Comparison of ENCODE assay signal across 1 cellular context in genomic region chr10:129899564-129899862, GRCh38.
TF ChIP-seq lines count a peak whose summit lies in the region.

No MANE protein-coding gene starts in this region.

TF ChIP-seq in WTC11, 78 proteins besides CTCF, POLR2A, EP300 and RAD21 (continued from another document):
- TF ChIP-seq ARID4B (CRISPR knock-in tag; IDR thresholded peaks at IDR 0.05; ENCODE audit: borderline replicate concordance): no peak
- no peak for TF ChIP-seq ZNF138 (CRISPR knock-in tag; conservative IDR thresholded peaks at IDR 0.05)
- TF ChIP-seq ZNF425 (CRISPR knock-in tag; conservative IDR thresholded peaks at IDR 0.05): no peak
- TF ChIP-seq ETV6 (CRISPR knock-in tag; IDR thresholded peaks at IDR 0.05): no peak
- no peak for TF ChIP-seq AR (CRISPR knock-in tag; IDR thresholded peaks at IDR 0.05)
- TF ChIP-seq GRHL2 (CRISPR knock-in tag; IDR thresholded peaks at IDR 0.05; ENCODE audit: insufficient replicate concordance, severe bottlenecking): no peak
- TF ChIP-seq FOXJ3 (CRISPR knock-in tag; IDR thresholded peaks at IDR 0.05; ENCODE audit: borderline replicate concordance): no peak
- TF ChIP-seq GTF2I (CRISPR knock-in tag; conservative IDR thresholded peaks at IDR 0.05): no peak
- no peak for TF ChIP-seq ERG (CRISPR knock-in tag; IDR thresholded peaks at IDR 0.05)
- no peak for TF ChIP-seq NFYB (CRISPR knock-in tag; conservative IDR thresholded peaks at IDR 0.05; ENCODE audit: low read depth)
- no peak for TF ChIP-seq ZNF671 (CRISPR knock-in tag; IDR thresholded peaks at IDR 0.05)
- no peak for TF ChIP-seq AFF4 (CRISPR knock-in tag; IDR thresholded peaks at IDR 0.05; ENCODE audit: borderline replicate concordance)
- no peak for TF ChIP-seq USF2 (CRISPR knock-in tag; IDR thresholded peaks at IDR 0.05)
- TF ChIP-seq ZNF532 (CRISPR knock-in tag; IDR thresholded peaks at IDR 0.05; ENCODE audit: borderline replicate concordance): no peak
- TF ChIP-seq TEAD4 (CRISPR knock-in tag; IDR thresholded peaks at IDR 0.05): no peak
- no peak for TF ChIP-seq TP53 (CRISPR knock-in tag; IDR thresholded peaks at IDR 0.05)
